9 cellular contexts compared by ENCODE assay signal in the genomic region with DNA sequence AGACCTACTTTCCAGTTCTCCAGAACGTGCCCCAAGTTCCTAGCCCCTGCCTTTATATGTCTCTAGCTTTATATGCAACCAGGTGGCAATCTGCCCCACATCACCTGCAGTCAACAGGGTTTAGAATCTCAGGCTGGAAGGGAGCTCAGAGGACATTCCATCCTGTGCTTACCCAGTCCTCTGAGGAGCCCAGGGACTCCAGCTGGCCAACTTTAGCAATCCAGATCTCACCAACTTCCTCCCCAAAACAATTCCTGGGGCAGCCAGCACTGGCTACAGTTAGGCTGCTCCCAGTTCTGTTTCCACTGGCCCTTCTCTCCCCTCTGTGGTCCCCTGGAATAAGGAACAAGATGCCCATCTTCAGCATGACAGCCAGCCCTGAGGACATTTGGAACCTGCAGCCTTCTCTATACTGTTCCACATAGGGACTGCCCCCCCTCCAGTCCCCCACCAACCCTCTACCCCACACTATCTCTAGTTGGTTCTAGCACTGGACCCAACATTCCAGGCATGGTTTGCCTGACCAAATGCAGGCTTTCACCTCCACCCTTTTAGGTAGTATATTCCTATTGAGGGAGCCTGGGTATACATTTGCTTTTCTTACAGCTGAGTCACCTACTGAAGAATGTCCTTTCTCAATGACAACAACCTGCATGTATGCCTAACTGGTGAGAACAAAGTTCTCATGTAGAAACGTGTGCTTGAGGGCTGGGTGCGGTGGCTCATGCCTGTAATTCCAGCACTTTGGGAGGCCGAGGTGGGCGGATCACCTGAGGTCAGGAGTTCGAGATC. TPM values are rescaled to one million over a fixed set of nuclear protein-coding genes. Genes with fewer than 3 reads are reported as not detected.
DNase-seq lines count a peak whose midpoint lies in the region; ATAC-seq and TF ChIP-seq lines count a peak whose summit lies in the region.
"Had no signal": no experiment of that assay in that cellular context is flagged by ENCODE, and none has a peak within 500 bp of the region (broad histone marks: within the 10 kb centered on the region; RNA-seq: fewer than 3 reads in every experiment).

No MANE protein-coding gene starts in this region.

- H4K8ac ChIP-seq in trophoblast cell (ENCODE audit: low read depth, low read length), result no peak overlapping the region

- peak; percentile 85 for DNase-seq in Daoy (ENCODE audit: low read depth)
- DNase-seq in PC-9, result peak; percentile 73 to 97
- DNase-seq in epithelial cell of prostate (ENCODE audit: low read depth, low spot score), result peak; percentile 88
- DNase-seq in trophoblast cell, result peak; percentile 90 to 95
- no peak for DNase-seq in NCI-H345 treated with DMSO at 0.1 percent for 48 hours (lab: John Stamatoyannopoulos, UW; ENCODE audit: unreplicated experiment)
- DNase-seq in KBM-7, result no peak
- DNase-seq in dorsolateral prefrontal cortex, result no peak
- DNase-seq: OCI-M1 had no signal

- in situ Hi-C loops in KBM-7 (cut with MboI; ENCODE audit: low pct_unique_long_range_greater_than_20kb, low sequenced_read_pairs), result no loop called here

- no peak overlapping the region for H3K9ac ChIP-seq in trophoblast cell (ENCODE audit: low read length)

- TF ChIP-seq POLR2A in GM18505 (IDR thresholded peaks at IDR 0.05; ENCODE audit: borderline replicate concordance, extremely low read depth, insufficient read depth, insufficient read length), result no peak

- H3K4ac ChIP-seq in trophoblast cell (ENCODE audit: low read depth, low read length), result peak overlapping the region; percentile 24

- H3K9me3 ChIP-seq in PC-9 (ENCODE audit: insufficient read depth, low read depth) (no peaks in the 10 kb centered on the region), trophoblast cell (ENCODE audit: insufficient read depth, low read depth, low read length) (peaks cover 5% of the 10 kb centered on the region)

- TF ChIP-seq CTCF in PC-9 (conservative IDR thresholded peaks at IDR 0.05) (no peak), dorsolateral prefrontal cortex (IDR thresholded peaks at IDR 0.05 in 54 of 56, conservative IDR thresholded peaks at IDR 0.05 in 2 of 56; ENCODE audit: low read depth in 1 of 56, partially characterized antibody in 56 of 56) (no peak)

- peaks cover 7% of the 10 kb centered on the region for H3K36me3 ChIP-seq in PC-9 (ENCODE audit: low read depth)
- H3K36me3 ChIP-seq in trophoblast cell (ENCODE audit: control insufficient read depth in 1 of 2, insufficient read depth in 2 of 2, low read length in 2 of 2), result peaks cover 2 to 15% of the 10 kb centered on the region in 2 experiments

- H3K79me2 ChIP-seq in PC-9 (ENCODE audit: low read depth) (peaks cover 91% of the 10 kb centered on the region), trophoblast cell (ENCODE audit: control insufficient read depth, insufficient read depth, low read length, poor library complexity) (no peaks in the 10 kb centered on the region)

- POLR2A ChIA-PET in PC-9 (lab: Charles Lee; ENCODE audit: unreplicated experiment), result interaction anchor here (0.6 kb wide), 1 partner anchor 94 kb away, joined by 3 read pairs; no protein-coding TSS in a partner anchor

- CTCF ChIA-PET in PC-9 (lab: Charles Lee), result no interaction called here

- H4K91ac ChIP-seq in trophoblast cell (ENCODE audit: low read depth, low read length), result peak overlapping the region; percentile 56

- H4K12ac ChIP-seq in trophoblast cell (ENCODE audit: low read depth, low read length), result no peak overlapping the region

- BruUV-seq in PC-9 (replicated peaks; lab: Mats Ljungman, UMichigan), result no TSS peak

- WGBS in trophoblast cell (ENCODE audit: extremely low coverage, insufficient coverage, insufficient read length), result no CpG with 5 or more reads among the region's 6 CpGs

- peaks cover 8% of the 10 kb centered on the region for H3K79me1 ChIP-seq in trophoblast cell (ENCODE audit: low read length)

- H2BK5ac ChIP-seq in trophoblast cell (ENCODE audit: low read depth, low read length, poor library complexity), result peak overlapping the region; percentile 18

- no peaks in the 10 kb centered on the region for H3K9me2 ChIP-seq in PC-9 (ENCODE audit: insufficient read depth)

- H2AFZ ChIP-seq in PC-9, result no peak overlapping the region
- H2AFZ ChIP-seq in trophoblast cell (ENCODE audit: insufficient read depth, low read length, poor library complexity), result no peak overlapping the region

- H3K23ac ChIP-seq in trophoblast cell (ENCODE audit: low read length), result no peak overlapping the region

- H3K4me2 ChIP-seq in PC-9 (peak overlapping the region; percentile 47), trophoblast cell (ENCODE audit: low read length) (no peak overlapping the region)

- H3K14ac ChIP-seq in trophoblast cell (ENCODE audit: low read length), result no peak overlapping the region

- H3K27me3 ChIP-seq in PC-9 (ENCODE audit: insufficient read depth, low read depth) (no peaks in the 10 kb centered on the region), trophoblast cell (ENCODE audit: insufficient read depth, low read length) (no peaks in the 10 kb centered on the region), dorsolateral prefrontal cortex (no peaks in the 10 kb centered on the region)

- H2BK12ac ChIP-seq in trophoblast cell (ENCODE audit: low read length), result peak overlapping the region; percentile 38

- H3K27ac ChIP-seq in PC-9 (peak overlapping the region; percentile 94), epithelial cell of prostate (peak overlapping the region; percentile 95), trophoblast cell (ENCODE audit: low read depth, low read length) (peak overlapping the region; percentile 62), dorsolateral prefrontal cortex (no peak overlapping the region)

- intact Hi-C loops in PC-9 (cut with micrococcal nuclease; ENCODE audit: unreplicated experiment) (loop anchor here (1.0 to 10.0 kb wide), 5 partner anchors 9 to 598 kb away; no protein-coding TSS in a partner anchor), dorsolateral prefrontal cortex (cut with DNase I) (no loop called here)

- peak overlapping the region; percentile 35 for H2BK120ac ChIP-seq in trophoblast cell (ENCODE audit: insufficient read depth, low read length, poor library complexity)

- H3K4me3 ChIP-seq in PC-9, result no peak overlapping the region
- H3K4me3 ChIP-seq in trophoblast cell (ENCODE audit: low read depth, low read length), result no peak overlapping the region
- no peak overlapping the region for H3K4me3 ChIP-seq in dorsolateral prefrontal cortex

- H2AK5ac ChIP-seq in trophoblast cell (ENCODE audit: low read length), result no peak overlapping the region

- peaks cover 55% of the 10 kb centered on the region for H3K4me1 ChIP-seq in PC-9 (replicated peaks; ENCODE audit: insufficient read depth)
- peaks cover 16 to 23% of the 10 kb centered on the region in 2 experiments for H3K4me1 ChIP-seq in trophoblast cell (ENCODE audit: control insufficient read depth in 1 of 2, insufficient read depth in 2 of 2, low read length in 2 of 2)

- peak overlapping the region; percentile 37 for H3K18ac ChIP-seq in trophoblast cell (ENCODE audit: low read length)

- peaks cover 46% of the 10 kb centered on the region for H3F3A ChIP-seq in PC-9 (ENCODE audit: insufficient read depth, low read depth)

- H4K20me1 ChIP-seq in PC-9 (ENCODE audit: insufficient read depth), result no peaks in the 10 kb centered on the region

- ATAC-seq in GM18505 (IDR thresholded peaks at IDR 0.05; ENCODE audit: unreplicated experiment), result no peak

RNA-seq across cellular contexts. Expression of gene TNIP1, which starts 8.4 kb away (rescaled TPM):
- total RNA-seq in Daoy (2014; rRNA removed; shearing (Covaris generic)), result 239 TPM in 2 replicates
- total RNA-seq in PC-9 (2021) (122 and 124 TPM in 2 replicates), dorsolateral prefrontal cortex (10 to 100 TPM; 39.3 to 76.8 (median 57.4) TPM)
- 54.1 and 54.5 TPM in 2 replicates for polyA plus RNA-seq in trophoblast cell (2013)

RNA-seq across cellular contexts. Expression of gene GPX3, which starts 52.0 kb away (rescaled TPM):
- 11.5 and 13.1 TPM in 2 replicates for total RNA-seq in Daoy (2014; rRNA removed; shearing (Covaris generic))
- total RNA-seq in PC-9 (2021), result 84.6 and 93.2 TPM in 2 replicates
- polyA plus RNA-seq in trophoblast cell (2013), result 22.4 and 25.1 TPM in 2 replicates
- total RNA-seq in dorsolateral prefrontal cortex, result 100 to 1,000 TPM in 5 of 120 experiments, 10 to 100 TPM in 115; 15.1 to 151 (median 46.9) TPM

Comparison
In these comparisons a context has a peak if more than half of its experiments do, and no peak if none do; other contexts are left out.
1. DNase-seq: peak in Daoy (single experiment), PC-9 (2 of 2), epithelial cell of prostate (single experiment) and trophoblast cell (2 of 2); none in NCI-H345 treated with DMSO at 0.1 percent for 48 hours (single experiment), KBM-7 (single experiment) and dorsolateral prefrontal cortex (0 of 10).
2. H3K27ac ChIP-seq: peak in PC-9 (single experiment), epithelial cell of prostate (single experiment) and trophoblast cell (single experiment); none in dorsolateral prefrontal cortex (0 of 59).